21 cellular contexts compared by ENCODE assay signal in the genomic region with DNA sequence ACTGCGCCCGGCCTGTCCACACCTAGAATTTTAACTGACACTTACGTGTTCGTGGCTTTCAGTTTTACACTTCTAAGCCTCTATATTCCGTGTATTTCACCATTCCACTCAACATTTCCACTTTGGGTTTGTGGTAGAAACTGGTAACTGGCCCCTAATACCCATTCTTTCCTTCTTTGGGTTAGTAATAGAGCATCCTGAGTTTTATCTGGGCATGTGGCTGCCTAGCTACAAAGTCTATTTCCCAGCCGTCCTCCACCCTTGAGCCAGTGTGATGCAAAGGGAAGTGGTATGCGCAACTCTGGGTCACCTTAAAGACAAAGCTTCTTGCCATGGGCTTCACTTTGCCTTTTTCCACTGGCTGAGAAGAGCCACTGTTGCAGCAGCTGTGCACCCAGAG.
"Had no signal": no experiment of that assay in that cellular context is flagged by ENCODE, and none has a peak within 500 bp of the region (broad histone marks: within the 10 kb centered on the region; RNA-seq: fewer than 3 reads in every experiment).

No MANE protein-coding gene starts in this region.

- H3K9me3 Mint-ChIP-seq: activated naive CD8-positive, alpha-beta T cell treated with anti-CD3 and anti-CD28 coated beads, Interleukin-2, amount 10 ng/mL, durations not matched to agents 7 days and 5 days had no signal

- H3K27ac Mint-ChIP-seq: activated naive CD8-positive, alpha-beta T cell treated with anti-CD3 and anti-CD28 coated beads, Interleukin-2, amount 10 ng/mL, durations not matched to agents 7 days and 5 days; nephron progenitor cell had no signal

- ATAC-seq: gastroesophageal sphincter, left lobe of liver, lower lobe of right lung, mucosa of descending colon, right cardiac atrium had no signal

- DNase-seq: activated CD4-positive, CD25-positive, alpha-beta regulatory T cell treated with anti-CD3 and anti-CD28 coated beads, Interleukin-2, amount 50 U/mL, for 72 hours; activated naive CD4-positive, alpha-beta T cell treated with Interleukin-2 at 50 U/mL for 16 hours; activated naive CD8-positive, alpha-beta T cell treated with anti-CD3 and anti-CD28 coated beads, Interleukin-2, amount 10 ng/mL, durations not matched to agents 7 days and 5 days; activated T-cell treated with anti-CD3 and anti-CD28 coated beads, Interleukin-2, amount 50 U/mL, for 1 hour; amygdala; colonic mucosa; dorsolateral prefrontal cortex; esophagus squamous epithelium; head of caudate nucleus; lower lobe of right lung; mesendoderm; mucosa of descending colon; nephron progenitor cell; nucleus accumbens; right cardiac atrium; stimulated activated CD4-positive, alpha-beta T cell treated with anti-CD3 and anti-CD28 coated beads, Interleukin-4, amount 100 ng/mL, for 24 hours; stimulated activated naive CD4-positive, alpha-beta T cell treated with Interleukin-2 at 50 U/mL for 16 hours; substantia nigra; thyroid gland had no signal

- H3K4me1 Mint-ChIP-seq: activated naive CD8-positive, alpha-beta T cell treated with anti-CD3 and anti-CD28 coated beads, Interleukin-2, amount 10 ng/mL, durations not matched to agents 7 days and 5 days had no signal

- H3K36me3 Mint-ChIP-seq: activated naive CD8-positive, alpha-beta T cell treated with anti-CD3 and anti-CD28 coated beads, Interleukin-2, amount 10 ng/mL, durations not matched to agents 7 days and 5 days had no signal

- H3K4me3 Mint-ChIP-seq: activated naive CD8-positive, alpha-beta T cell treated with anti-CD3 and anti-CD28 coated beads, Interleukin-2, amount 10 ng/mL, durations not matched to agents 7 days and 5 days; nephron progenitor cell had no signal
